In genomic region chr17:31096106-31096436, GRCh38 we compare ENCODE assay signal across 8 cellular contexts. TPM values are rescaled to one million over a fixed set of nuclear protein-coding genes. Genes with fewer than 3 reads are reported as not detected.
DNase-seq lines count a peak whose midpoint lies in the region; ATAC-seq and TF ChIP-seq lines count a peak whose summit lies in the region.

No MANE protein-coding gene starts in this region.

- no peak for TF ChIP-seq CTCF in CD8-positive, alpha-beta T cell (IDR thresholded peaks at IDR 0.05)
- no peak for TF ChIP-seq CTCF in MM.1S (IDR thresholded peaks at IDR 0.05; ENCODE audit: low read length)

- no peaks in the 10 kb centered on the region for H4K20me1 ChIP-seq in MM.1S (ENCODE audit: insufficient read depth, low read length)

- no peaks in the 10 kb centered on the region for H3K9me2 ChIP-seq in MM.1S (replicated peaks; ENCODE audit: insufficient read depth, low read length)

- peak overlapping the region; percentile 95 for H3K4me3 Mint-ChIP-seq in CD8-positive, alpha-beta T cell

- ATAC-seq in CD8-positive, alpha-beta T cell, result no peak

- peaks cover 15% of the 10 kb centered on the region for H3F3A ChIP-seq in MM.1S (ENCODE audit: insufficient read depth, low read length)

- H3K36me3 Mint-ChIP-seq in CD8-positive, alpha-beta T cell, result peaks cover 3% of the 10 kb centered on the region

- intact Hi-C loops in CD8-positive, alpha-beta T cell (cut with DNase I, micrococcal nuclease), result no loop called here

- H3K9me3 Mint-ChIP-seq in CD8-positive, alpha-beta T cell, result no peaks in the 10 kb centered on the region

- no peak overlapping the region for H3K27ac ChIP-seq in CD8-positive, alpha-beta T cell (ENCODE audit: low read depth, low read length)
- no peak overlapping the region; the same call in 1 of the 2 replicates for H3K27ac ChIP-seq in MM.1S (ENCODE audit: low read length)
- peak overlapping the region; percentile 77 for H3K27ac ChIP-seq in ectodermal cell (ENCODE audit: insufficient read depth, low read depth, low read length, poor library complexity, severe bottlenecking)

- H3K4me2 ChIP-seq in MM.1S (ENCODE audit: low read depth, low read length), result peak overlapping the region; percentile 96

- H3K9ac ChIP-seq in MM.1S (ENCODE audit: low read length), result peak overlapping the region; percentile 74; the same call in 1 of the 2 replicates

- no peaks in the 10 kb centered on the region for H3K27me3 ChIP-seq in CD8-positive, alpha-beta T cell (ENCODE audit: insufficient read depth, low read length)
- H3K27me3 ChIP-seq in MM.1S (replicated peaks; ENCODE audit: insufficient read depth, low read length) (no peaks in the 10 kb centered on the region), ectodermal cell (ENCODE audit: control insufficient read depth, insufficient read depth, low read length, poor library complexity, severe bottlenecking) (no peaks in the 10 kb centered on the region), neuron (ENCODE audit: insufficient read depth, low read length) (no peaks in the 10 kb centered on the region)

- H3K36me3 ChIP-seq in CD8-positive, alpha-beta T cell (ENCODE audit: insufficient read depth, low read length), result no peaks in the 10 kb centered on the region
- H3K36me3 ChIP-seq in MM.1S (replicated peaks; ENCODE audit: insufficient read depth, low read length) (no peaks in the 10 kb centered on the region), ectodermal cell (ENCODE audit: control insufficient read depth, insufficient read depth, low read length) (no peaks in the 10 kb centered on the region), neuron (ENCODE audit: insufficient read depth, low read length) (no peaks in the 10 kb centered on the region)

- H2AFZ ChIP-seq in MM.1S (ENCODE audit: low read length) (peak overlapping the region; percentile 99), neuron (ENCODE audit: low read depth, low read length) (peak overlapping the region; percentile 81)

- peaks cover 6% of the 10 kb centered on the region; the same call in 1 of the 2 replicates for H3K79me2 ChIP-seq in MM.1S (ENCODE audit: low read length)

- CTCF ChIA-PET in CD8-positive, alpha-beta T cell (lab: Charles Lee), result no interaction called here

- no peaks in the 10 kb centered on the region for H3K27me3 Mint-ChIP-seq in CD8-positive, alpha-beta T cell (ENCODE audit: low read depth)

- peaks cover 7% of the 10 kb centered on the region for H3K4me1 ChIP-seq in CD8-positive, alpha-beta T cell (ENCODE audit: insufficient read depth, low read length)
- H3K4me1 ChIP-seq in MM.1S (ENCODE audit: low read length) (no peaks in the 10 kb centered on the region), ectodermal cell (ENCODE audit: control insufficient read depth, insufficient read depth, low read length) (peaks cover 4% of the 10 kb centered on the region), neuron (ENCODE audit: insufficient read depth, low read length) (peaks cover 14% of the 10 kb centered on the region)

- H3K9me3 ChIP-seq in CD8-positive, alpha-beta T cell (ENCODE audit: low read length), result no peaks in the 10 kb centered on the region
- H3K9me3 ChIP-seq in MM.1S (replicated peaks; ENCODE audit: insufficient read depth, low read length) (no peaks in the 10 kb centered on the region), ectodermal cell (ENCODE audit: control insufficient read depth, low read length) (no peaks in the 10 kb centered on the region), neuron (ENCODE audit: low read length) (no peaks in the 10 kb centered on the region)

- WGBS in ectodermal cell, 2 experiments, result 3% methylated on average over 5 of the region's 5 CpGs

- POLR2A ChIA-PET in CD8-positive, alpha-beta T cell (lab: Charles Lee), result no interaction called here

- no peak for DNase-seq in CD8-positive, alpha-beta T cell
- DNase-seq in MM.1S (no peak), KG1 (lab: John Stamatoyannopoulos, UW) (no peak), occipital lobe (lab: John Stamatoyannopoulos, UW) (no peak), HK-2 (ENCODE audit: unreplicated experiment) (no peak)
- no peak for DNase-seq in activated CD4-positive, CD25-positive, alpha-beta regulatory T cell treated with anti-CD3 and anti-CD28 coated beads, Interleukin-2, amount 50 U/mL, for 72 hours

- H3K4me3 ChIP-seq in CD8-positive, alpha-beta T cell (ENCODE audit: low read depth, low read length), result peak overlapping the region; percentile 85
- H3K4me3 ChIP-seq in MM.1S (ENCODE audit: low read length) (peak overlapping the region; percentile 98), ectodermal cell (ENCODE audit: insufficient read depth, low read depth, low read length) (peak overlapping the region; percentile 90), neuron (ENCODE audit: low read length) (peak overlapping the region; percentile 91)

- peaks cover 11% of the 10 kb centered on the region for H3K4me1 Mint-ChIP-seq in CD8-positive, alpha-beta T cell (ENCODE audit: low read depth)

- H3K27ac Mint-ChIP-seq in CD8-positive, alpha-beta T cell, result peak overlapping the region; percentile 93

RNA-seq across cellular contexts. Expression of gene NF1, which starts 1.3 kb away (rescaled TPM):
- 10 to 100 TPM; 14.9 to 18.7 TPM for total RNA-seq in CD8-positive, alpha-beta T cell
- 26.1 TPM for polyA plus RNA-seq in ectodermal cell (2013, experiment 1 of 4)
- polyA plus RNA-seq in ectodermal cell (2013, experiment 2 of 4), result 32.1 TPM
- polyA plus RNA-seq in ectodermal cell (2013, experiment 3 of 4), result 19.7 TPM
- polyA plus RNA-seq in ectodermal cell (2013, experiment 4 of 4), result 26.6 TPM
- total RNA-seq in occipital lobe, result 107 TPM
